Comparison of ENCODE assay signal across 8 cellular contexts in the genomic region with DNA sequence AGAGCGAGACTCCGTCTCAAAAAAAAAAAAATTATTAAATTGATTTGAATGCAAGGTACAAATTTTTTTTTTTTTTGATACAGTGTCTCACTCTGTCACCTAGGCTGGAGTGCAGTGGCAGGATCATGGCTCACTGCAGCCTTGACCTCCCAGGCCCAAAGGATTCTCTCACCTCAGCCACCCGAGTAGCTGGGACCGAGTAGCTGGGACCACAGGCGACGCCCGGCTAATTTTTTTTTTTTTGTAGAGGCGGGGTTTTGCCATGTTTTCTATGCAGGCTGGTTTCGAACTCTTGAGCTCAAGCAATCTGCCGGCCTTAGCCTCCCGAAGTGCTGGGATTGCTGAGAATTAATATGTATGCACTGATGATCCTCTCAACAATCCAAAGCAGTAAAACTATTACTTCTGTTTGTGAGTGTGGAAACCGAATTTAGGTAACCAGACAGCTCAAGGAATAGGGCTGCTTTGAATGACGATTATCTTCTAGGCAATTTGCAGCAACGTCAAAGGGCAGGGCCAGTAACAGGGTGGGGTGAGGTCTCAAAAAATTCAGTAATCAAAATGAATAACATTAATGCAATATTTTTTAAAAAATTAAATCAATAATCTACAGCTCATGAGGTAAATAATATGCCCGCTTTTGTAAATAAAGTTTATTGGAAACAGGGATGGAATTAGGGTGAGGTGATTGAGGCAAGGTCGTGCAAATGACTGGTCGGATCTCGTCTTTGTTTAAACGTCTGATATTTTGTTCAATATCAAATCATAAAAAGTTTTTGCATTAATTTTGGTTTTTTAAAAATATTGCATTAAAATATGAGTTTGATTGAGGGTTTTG. TPM values are rescaled to one million over a fixed set of nuclear protein-coding genes. Genes with fewer than 3 reads are reported as not detected.
DNase-seq lines count a peak whose midpoint lies in the region; ATAC-seq and TF ChIP-seq lines count a peak whose summit lies in the region.

No MANE protein-coding gene starts in this region.

- H3K36me3 Mint-ChIP-seq in Calu3 (ENCODE audit: insufficient read depth, unreplicated experiment): peaks cover 18% of the 10 kb centered on the region

- H3K4me3 Mint-ChIP-seq in Calu3 (ENCODE audit: low read depth, unreplicated experiment): peak overlapping the region; percentile 80

- H3K9me3 Mint-ChIP-seq in Calu3 (ENCODE audit: low read depth, unreplicated experiment): no peaks in the 10 kb centered on the region

- DNase-seq in Calu3: no peak
- DNase-seq in LHCN-M2 (ENCODE audit: low read depth): peak; percentile 15
- DNase-seq in mammary epithelial cell: no peak
- no peak for DNase-seq in GM20000 (ENCODE audit: low spot score)

- peak overlapping the region; percentile 92 for H3K4me2 ChIP-seq in mammary epithelial cell (ENCODE audit: insufficient read depth, low read depth, low read length)

- no peaks in the 10 kb centered on the region for H3K27me3 ChIP-seq in mammary epithelial cell (ENCODE audit: insufficient read depth, low read length)
- no peaks in the 10 kb centered on the region for H3K27me3 ChIP-seq in mucosa of rectum (ENCODE audit: control insufficient read depth in 2 of 2, insufficient read depth in 2 of 2, low read length in 2 of 2)

- dilution Hi-C loops in mammary epithelial cell (cut with HindIII; ENCODE audit: low sequenced_read_pairs): no loop called here

- peak overlapping the region; percentile 68 for H3K27ac Mint-ChIP-seq in Calu3 (ENCODE audit: unreplicated experiment)

- H3K9me3 ChIP-seq in mammary epithelial cell (replicated peaks; ENCODE audit: insufficient read depth, low read length) (no peaks in the 10 kb centered on the region), mucosa of rectum (ENCODE audit: control insufficient read depth in 2 of 2, low read length in 2 of 2) (no peaks in the 10 kb centered on the region)

- H3K9ac ChIP-seq in mammary epithelial cell (ENCODE audit: insufficient read depth, low read length) (peak overlapping the region; percentile 76), mucosa of rectum (ENCODE audit: low read depth in 1 of 2, low read length in 2 of 2) (peak overlapping the region; percentile 86 to 89)

- H3K4me1 ChIP-seq in mammary epithelial cell (ENCODE audit: insufficient read depth, low read length) (no peaks in the 10 kb centered on the region), mucosa of rectum (ENCODE audit: control insufficient read depth in 2 of 2, insufficient read depth in 2 of 2, low read length in 2 of 2) (peaks cover 0 to 7% of the 10 kb centered on the region in 2 donors)

- no peaks in the 10 kb centered on the region for H4K20me1 ChIP-seq in mammary epithelial cell (ENCODE audit: insufficient read depth, low read length)

- intact Hi-C loops in Calu3 (cut with micrococcal nuclease; ENCODE audit: unreplicated experiment) (no loop called here), mammary epithelial cell (cut with micrococcal nuclease) (loop anchor here (1.0 kb wide), 1 partner anchor 196 kb away; no protein-coding TSS in a partner anchor)

- TF ChIP-seq CTCF in Calu3 (IDR thresholded peaks at IDR 0.05; ENCODE audit: unreplicated experiment): no peak
- no peak for TF ChIP-seq CTCF in mammary epithelial cell (conservative IDR thresholded peaks at IDR 0.05 in 1 of 2, IDR thresholded peaks at IDR 0.05 in 1 of 2; ENCODE audit: extremely low read depth in 1 of 2, insufficient read depth in 1 of 2, low read depth in 1 of 2, low read length in 2 of 2)
- no peak for TF ChIP-seq CTCF in GM20000 (IDR thresholded peaks at IDR 0.05; ENCODE audit: extremely low read depth, missing control alignments)

- in situ Hi-C loops in mammary epithelial cell (cut with MboI; ENCODE audit: low sequenced_read_pairs in 2 of 2): no loop called here

- ATAC-seq in HG02884 (IDR thresholded peaks at IDR 0.05; ENCODE audit: unreplicated experiment): no peak
- no peak for ATAC-seq in HG02840 (IDR thresholded peaks at IDR 0.05; ENCODE audit: low FRiP score, unreplicated experiment)
- no peak for ATAC-seq in GM18870 (IDR thresholded peaks at IDR 0.05; ENCODE audit: unreplicated experiment)

- BruUV-seq in Calu3 (replicated peaks; lab: Mats Ljungman, UMichigan) (TSS peak; percentile 44), mammary epithelial cell (replicated peaks; lab: Mats Ljungman, UMichigan) (no TSS peak)

- CTCF ChIA-PET in Calu3 (lab: Charles Lee) (interaction anchor here (0.6 to 1.2 kb wide), 7 partner anchors 8 to 844 kb away, joined by 3 to 4 read pairs (median 3); no protein-coding TSS in a partner anchor), mammary epithelial cell (lab: Charles Lee; ENCODE audit: low non-redundant PET) (no interaction called here)

- H3K27ac ChIP-seq in mammary epithelial cell (ENCODE audit: insufficient read depth, low read depth, low read length) (peak overlapping the region; percentile 76), mucosa of rectum (ENCODE audit: low read depth in 2 of 2, low read length in 2 of 2) (peak overlapping the region; percentile 76 to 89)

- 61% methylated on average over 19 of the region's 19 CpGs for WGBS in mammary epithelial cell (ENCODE audit: low coverage, missing lambda C conversion rate)

- H3K4me3 ChIP-seq in mammary epithelial cell (replicated peaks in 1 of 3; ENCODE audit: insufficient read depth in 1 of 3, low read depth in 2 of 3, low read length in 3 of 3) (peak overlapping the region; percentile 81 to 92 (median 84)), mucosa of rectum (ENCODE audit: low read length in 2 of 2) (peak overlapping the region; percentile 77 to 85)

- H3K36me3 ChIP-seq in mammary epithelial cell (ENCODE audit: insufficient read depth, low read length) (no peaks in the 10 kb centered on the region), mucosa of rectum (ENCODE audit: control insufficient read depth in 2 of 2, insufficient read depth in 2 of 2, low read length in 2 of 2) (no peaks in the 10 kb centered on the region)

- peaks cover 28% of the 10 kb centered on the region for H3K79me2 ChIP-seq in mammary epithelial cell (ENCODE audit: insufficient read depth, low read length)

- H2AFZ ChIP-seq in mammary epithelial cell (ENCODE audit: low read depth, low read length): peak overlapping the region; percentile 26

- H3K27me3 Mint-ChIP-seq in Calu3 (ENCODE audit: unreplicated experiment): no peaks in the 10 kb centered on the region

- no peaks in the 10 kb centered on the region for H3K4me1 Mint-ChIP-seq in Calu3 (ENCODE audit: low read depth, unreplicated experiment)

RNA-seq across cellular contexts. Expression of gene CLSPN, which starts 1.2 kb away (rescaled TPM):
- 30.3 and 30.4 TPM in 2 replicates for total RNA-seq in Calu3 (2022)
- 33.0 and 46.2 TPM in 2 replicates for total RNA-seq in LHCN-M2 (2014; rRNA removed)
- polyA plus RNA-seq in LHCN-M2 (2012): 15.2 TPM
- total RNA-seq in mammary epithelial cell: 10 to 100 TPM in 1 of 2 donors, 1 to 10 TPM in 1; 2.3 to 29.4 TPM
- 16.4 TPM for polyA plus RNA-seq in mammary epithelial cell
- 35.1 TPM for polyA minus RNA-seq in mammary epithelial cell

RNA-seq across cellular contexts. Expression of gene AGO4, which starts 39.2 kb away (rescaled TPM):
- total RNA-seq in Calu3 (2022) (8.3 and 11.1 TPM in 2 replicates), LHCN-M2 (2014; rRNA removed) (4.7 and 5.7 TPM in 2 replicates), mammary epithelial cell (10 to 100 TPM; 10.3 to 27.2 TPM)
- polyA plus RNA-seq in LHCN-M2 (2012): 4.4 TPM
- polyA plus RNA-seq in mammary epithelial cell: 4.4 TPM
- 5.2 TPM for polyA minus RNA-seq in mammary epithelial cell

RNA-seq across cellular contexts. Expression of gene C1orf216, which starts 49.9 kb away (rescaled TPM):
- total RNA-seq in Calu3 (2022) (11.5 and 12.0 TPM in 2 replicates), LHCN-M2 (2014; rRNA removed) (30.5 and 31.3 TPM in 2 replicates), mammary epithelial cell (10 to 100 TPM in 1 of 2 donors, 1 to 10 TPM in 1; 9.3 to 15.8 TPM)
- polyA plus RNA-seq in LHCN-M2 (2012): 25.0 TPM
- polyA plus RNA-seq in mammary epithelial cell: 9.7 TPM
- 17.2 TPM for polyA minus RNA-seq in mammary epithelial cell
